25 cellular contexts compared by ENCODE assay signal in genomic region chr7:94146408-94146807, GRCh38.
A peak's percentile ranks its signal among the peaks of the same experiment; 100 is the strongest.
DNase-seq lines count a peak whose midpoint lies in the region; ATAC-seq and TF ChIP-seq lines count a peak whose summit lies in the region.
"Had no signal": no experiment of that assay in that cellular context is flagged by ENCODE, and none has a peak within 500 bp of the region (broad histone marks: within the 10 kb centered on the region; RNA-seq: fewer than 3 reads in every experiment).

No MANE protein-coding gene starts in this region.

- H3K27me3 ChIP-seq in SJSA1 (replicated peaks) = no peaks in the 10 kb centered on the region
- H3K27me3 ChIP-seq: tibial nerve had no signal

- no peak for TF ChIP-seq CTCF in fibroblast of villous mesenchyme (IDR thresholded peaks at IDR 0.05; ENCODE audit: insufficient read depth, low read depth, low read length)

- H3K9me3 ChIP-seq in SJSA1 (replicated peaks) = no peaks in the 10 kb centered on the region
- H3K9me3 ChIP-seq: gastroesophageal sphincter, tibial nerve had no signal

- WGBS in urinary bladder = 56% methylated on average over 6 of the region's 6 CpGs

- peak; percentile 19 for DNase-seq in NCI-H748 (lab: John Stamatoyannopoulos, UW; ENCODE audit: unreplicated experiment)
- DNase-seq in NCI-H748 treated with DMSO at 0.1 percent for 48 hours (lab: John Stamatoyannopoulos, UW) = no peak
- DNase-seq in SJSA1 (ENCODE audit: low read depth in 1 of 2, low spot score in 2 of 2) = peak; percentile 79 to 83
- DNase-seq in fibroblast of villous mesenchyme (ENCODE audit: low read depth) = peak; percentile 77
- no peak for DNase-seq in SKM-1 (lab: John Stamatoyannopoulos, UW; ENCODE audit: unreplicated experiment)
- DNase-seq in ureter (ENCODE audit: low spot score) = no peak
- DNase-seq: activated CD8-positive, alpha-beta T cell treated with anti-CD3 and anti-CD28 coated beads for 36 hours; activated naive CD4-positive, alpha-beta T cell; activated T-cell treated with anti-CD3 and anti-CD28 coated beads, Interleukin-2, amount 50 U/mL, for 24 hours; C1 segment of cervical spinal cord; EL; kidney glomerular epithelial cell; naive thymus-derived CD8-positive, alpha-beta T cell; NCI-H526 treated with DMSO at 0.1 percent for 48 hours; SIG-M5; stimulated activated CD4-positive, alpha-beta T cell treated with anti-CD3 and anti-CD28 coated beads, Interleukin-4, amount 100 ng/mL, for 1 hour; T-helper 17 cell had no signal

- H3K36me3 ChIP-seq in SJSA1 = no peaks in the 10 kb centered on the region
- no peaks in the 10 kb centered on the region for H3K36me3 ChIP-seq in urinary bladder (ENCODE audit: insufficient read depth)
- H3K36me3 ChIP-seq: gastroesophageal sphincter, tibial nerve had no signal

- H3K4me3 ChIP-seq in SJSA1 = peak overlapping the region; percentile 1; the same call in 1 of the 2 replicates
- no peak overlapping the region for H3K4me3 ChIP-seq in fibroblast of villous mesenchyme (ENCODE audit: low read depth, low read length)
- no peak overlapping the region for H3K4me3 ChIP-seq in urinary bladder (ENCODE audit: low read depth, low read length)
- H3K4me3 ChIP-seq: gastroesophageal sphincter, skin epidermis, tibial nerve had no signal

- H3K27ac ChIP-seq in SJSA1 (peak overlapping the region; percentile 91), urinary bladder (ENCODE audit: low read depth) (peak overlapping the region; percentile 48)
- H3K27ac ChIP-seq: 22Rv1, epithelial cell of prostate, gastroesophageal sphincter, skin epidermis, tibial nerve had no signal

- H3K4me1 ChIP-seq in SJSA1 (replicated peaks) (peaks cover 55% of the 10 kb centered on the region), urinary bladder (ENCODE audit: insufficient read depth) (no peaks in the 10 kb centered on the region)
- H3K4me1 ChIP-seq: gastroesophageal sphincter, tibial nerve had no signal

- no peak for ATAC-seq in GM21786 (IDR thresholded peaks at IDR 0.05; ENCODE audit: unreplicated experiment)
- ATAC-seq: activated CD8-positive, alpha-beta T cell treated with anti-CD3 and anti-CD28 coated beads for 36 hours; gastroesophageal sphincter; HepG2; naive thymus-derived CD8-positive, alpha-beta T cell; T-helper 17 cell had no signal

Comparison
In these comparisons a context has a peak if more than half of its experiments do, and no peak if none do; other contexts are left out.
1. DNase-seq: peak in NCI-H748 (single experiment), SJSA1 (2 of 2) and fibroblast of villous mesenchyme (single experiment); none in NCI-H748 treated with DMSO at 0.1 percent for 48 hours (single experiment), SKM-1 (single experiment) and ureter (single experiment).